8 cellular contexts compared by ENCODE assay signal in genomic region chrX:16870095-16870860, GRCh38. TPM values are rescaled to one million over a fixed set of nuclear protein-coding genes. Genes with fewer than 3 reads are reported as not detected.
DNase-seq lines count a peak whose midpoint lies in the region; ATAC-seq, FAIRE-seq and TF ChIP-seq lines count a peak whose summit lies in the region.

Gene RBBP7 (minus strand): TSS chrX:16870362. CDS start chrX:16870053, 309 bp downstream.

- H3K23ac ChIP-seq in H1 (ENCODE audit: insufficient read length), result no peak within 1 kb of the TSS

- H3K4ac ChIP-seq in H1 (replicated peaks; ENCODE audit: insufficient read length, low read depth, low read length), result no peak within 1 kb of the TSS

- no peak within 1 kb of the TSS for H2BK20ac ChIP-seq in H1 (ENCODE audit: low read length)

- TF ChIP-seq CTCF in H1 (IDR thresholded peaks at IDR 0.05; ENCODE audit: control extremely low read depth in 1 of 3, insufficient read depth in 1 of 3, low read depth in 1 of 3, low read length in 3 of 3), result no peak

- H3K27ac Mint-ChIP-seq in activated CD8-positive, alpha-beta memory T cell treated with anti-CD3 and anti-CD28 coated beads, Interleukin-2, amount 10 ng/mL, durations not matched to agents 7 days and 5 days, result peak within 1 kb of the TSS; percentile 96

- peaks cover 18% of the 10 kb centered on the region for H3K36me3 Mint-ChIP-seq in activated CD8-positive, alpha-beta memory T cell treated with anti-CD3 and anti-CD28 coated beads, Interleukin-2, amount 10 ng/mL, durations not matched to agents 7 days and 5 days

- no peak within 1 kb of the TSS for H2AK5ac ChIP-seq in H1 (ENCODE audit: low read depth, low read length)

- peaks cover 6% of the 10 kb centered on the region for H3K23me2 ChIP-seq in H1 (ENCODE audit: low read depth, low read length)

- H3K36me3 ChIP-seq in H1 (ENCODE audit: control insufficient read depth in 2 of 4, insufficient read depth in 4 of 4, low read length in 3 of 4), result peaks cover 0 to 24% (median 1%) of the 10 kb centered on the region in 4 experiments; a peak in 4 of 8 replicates

- FAIRE-seq in H1 (lab: Jason Lieb, UNC), result no peak

- TF ChIP-seq RAD21 in H1 (IDR thresholded peaks at IDR 0.05 in 1 of 2, conservative IDR thresholded peaks at IDR 0.05 in 1 of 2; ENCODE audit: low read depth in 2 of 2, low read length in 2 of 2), result no peak

- peak within 1 kb of the TSS; percentile 55 for H4K91ac ChIP-seq in H1 (replicated peaks; ENCODE audit: insufficient read length, low read length)

- H3K9me3 Mint-ChIP-seq in activated CD8-positive, alpha-beta memory T cell treated with anti-CD3 and anti-CD28 coated beads, Interleukin-2, amount 10 ng/mL, durations not matched to agents 7 days and 5 days (ENCODE audit: low read depth), result no peaks in the 10 kb centered on the region

- no peak for TF ChIP-seq EP300 in H1 (IDR thresholded peaks at IDR 0.05; ENCODE audit: borderline replicate concordance in 1 of 2, low read depth in 2 of 2, low read length in 2 of 2)

- peak; percentile 69 to 75 for TF ChIP-seq POLR2A in H1 (IDR thresholded peaks at IDR 0.05; ENCODE audit: control extremely low read depth in 1 of 2, low read depth in 2 of 2, low read length in 2 of 2)

- H4K5ac ChIP-seq in H1 (ENCODE audit: insufficient read length, low read depth, low read length), result peak within 1 kb of the TSS; percentile 96

- peaks cover 0 to 8% (median 0%) of the 10 kb centered on the region in 4 experiments; a peak in 3 of 7 replicates for H3K4me1 ChIP-seq in H1 (replicated peaks in 1 of 4; ENCODE audit: control insufficient read depth in 3 of 4, insufficient read depth in 4 of 4, low read length in 3 of 4)

- POLR2A ChIA-PET in H1 (lab: Charles Lee; ENCODE audit: partially characterized antibody), result interaction anchor here (1.1 to 3.6 kb wide), 4 partner anchors 10 to 15 kb away, joined by 6 to 12 read pairs (median 8); no protein-coding TSS in a partner anchor

- H2AFZ ChIP-seq in H1 (ENCODE audit: low read length), result no peak within 1 kb of the TSS

- peak within 1 kb of the TSS; percentile 97 for H3K4me3 Mint-ChIP-seq in activated CD8-positive, alpha-beta memory T cell treated with anti-CD3 and anti-CD28 coated beads, Interleukin-2, amount 10 ng/mL, durations not matched to agents 7 days and 5 days

- no CpG with 5 or more reads among the region's 84 CpGs for WGBS in H1 (ENCODE audit: extremely low coverage in 1 of 2, insufficient coverage in 1 of 2, insufficient read length in 1 of 2, insufficient replicate concordance in 2 of 2, low coverage in 1 of 2, low lambda C conversion rate in 2 of 2, missing lambda C conversion rate in 1 of 2), 2 experiments

- ATAC-seq in GM21360 (IDR thresholded peaks at IDR 0.05; ENCODE audit: unreplicated experiment), result peak; percentile 85
- ATAC-seq in activated CD8-positive, alpha-beta memory T cell treated with anti-CD3 and anti-CD28 coated beads, Interleukin-2, amount 10 ng/mL, durations not matched to agents 7 days and 5 days, result peak; percentile 88

- H2BK5ac ChIP-seq in H1 (ENCODE audit: low read depth, low read length), result peak within 1 kb of the TSS; percentile 66; the same call in 1 of the 2 replicates

- H3K4me1 Mint-ChIP-seq in activated CD8-positive, alpha-beta memory T cell treated with anti-CD3 and anti-CD28 coated beads, Interleukin-2, amount 10 ng/mL, durations not matched to agents 7 days and 5 days, result peaks cover 39% of the 10 kb centered on the region

- H3K9me3 ChIP-seq in H1 (ENCODE audit: insufficient read depth in 2 of 2, low read depth in 1 of 2, low read length in 1 of 2), result no peaks in the 10 kb centered on the region

- peak within 1 kb of the TSS; percentile 61 to 92 (median 80) for H3K4me3 ChIP-seq in H1 (ENCODE audit: extremely low read depth in 1 of 4, insufficient read depth in 2 of 4, low read depth in 3 of 4, low read length in 4 of 4)

- CTCF ChIA-PET in activated CD8-positive, alpha-beta memory T cell treated with anti-CD3 and anti-CD28 coated beads, Interleukin-2, amount 10 ng/mL, durations not matched to agents 7 days and 5 days (lab: Charles Lee), result interaction anchor here (1.7 kb wide), 1 partner anchor 12 kb away, joined by 10 read pairs; no protein-coding TSS in a partner anchor
- CTCF ChIA-PET in H1 (lab: Charles Lee; ENCODE audit: partially characterized antibody), result no interaction called here

- peaks cover 10 to 15% of the 10 kb centered on the region in 2 experiments for H4K20me1 ChIP-seq in H1 (replicated peaks in 1 of 2; ENCODE audit: control insufficient read depth in 1 of 2, insufficient read depth in 2 of 2, low read length in 2 of 2)

- H3K27me3 ChIP-seq in H1 (replicated peaks in 1 of 4; ENCODE audit: control insufficient read depth in 3 of 4, extremely low read depth in 1 of 4, insufficient read depth in 3 of 4, low read length in 3 of 4), result no peaks in the 10 kb centered on the region

- H2BK120ac ChIP-seq in H1 (replicated peaks; ENCODE audit: low read depth, low read length), result no peak within 1 kb of the TSS

- H3K79me2 ChIP-seq in H1 (ENCODE audit: control insufficient read depth in 1 of 2, insufficient read depth in 2 of 2, low read length in 2 of 2), result peaks cover 16 to 41% of the 10 kb centered on the region in 2 experiments

- peak within 1 kb of the TSS; percentile 48 for H3K18ac ChIP-seq in H1 (ENCODE audit: extremely low read depth, low read length)

- H3K27ac ChIP-seq in H1 (ENCODE audit: low read depth, low read length), result peak within 1 kb of the TSS; percentile 96

- peak; percentile 95 for DNase-seq in COLO668 (lab: John Stamatoyannopoulos, UW; ENCODE audit: unreplicated experiment)
- DNase-seq in HUDEP-2 (lab: John Stamatoyannopoulos, UW; ENCODE audit: unreplicated experiment in 76 of 76), result peak in 75 of 76 experiments; percentile 1 to 91 (median 80)
- peak; percentile 97 for DNase-seq in NOMO-1 treated with dmso at 0.1 percent for 144 hours (lab: John Stamatoyannopoulos, UW; ENCODE audit: unreplicated experiment)
- peak; percentile 92 for DNase-seq in activated CD8-positive, alpha-beta memory T cell treated with anti-CD3 and anti-CD28 coated beads, Interleukin-2, amount 10 ng/mL, durations not matched to agents 7 days and 5 days
- peak in 1 of 2 experiments; percentile 90 for DNase-seq in H1 (ENCODE audit: low read depth in 1 of 2, low spot score in 2 of 2)
- peak; percentile 98 for DNase-seq in mesenteric fat pad (ENCODE audit: low spot score)
- DNase-seq in stimulated activated CD8-positive, alpha-beta memory T cell treated with anti-CD3 and anti-CD28 coated beads, Interleukin-15, amount 100 ng/mL, for 24 hours (ENCODE audit: low read depth), result peak; percentile 71

- no peak within 1 kb of the TSS for H2BK15ac ChIP-seq in H1 (ENCODE audit: low read length)

- peak within 1 kb of the TSS; percentile 95 for H4K8ac ChIP-seq in H1 (ENCODE audit: extremely low read depth, insufficient read depth, low read length)

- H3K56ac ChIP-seq in H1 (replicated peaks; ENCODE audit: insufficient read length, low read depth, low read length), result peak within 1 kb of the TSS; percentile 93

- peak within 1 kb of the TSS; percentile 73 to 95 (median 86) for H3K9ac ChIP-seq in H1 (replicated peaks in 1 of 4; ENCODE audit: extremely low read depth in 1 of 4, low read depth in 3 of 4, low read length in 3 of 4)

- peaks cover 7% of the 10 kb centered on the region for H3K27me3 Mint-ChIP-seq in activated CD8-positive, alpha-beta memory T cell treated with anti-CD3 and anti-CD28 coated beads, Interleukin-2, amount 10 ng/mL, durations not matched to agents 7 days and 5 days

- no peak within 1 kb of the TSS for H2BK12ac ChIP-seq in H1 (ENCODE audit: low read depth, low read length)

- no peaks in the 10 kb centered on the region for H3K79me1 ChIP-seq in H1 (ENCODE audit: low read depth, low read length)

- no peak within 1 kb of the TSS for H3K14ac ChIP-seq in H1 (ENCODE audit: insufficient read length)

- peak within 1 kb of the TSS; percentile 81 to 86 for H3K4me2 ChIP-seq in H1 (ENCODE audit: insufficient read depth in 1 of 2, low read depth in 2 of 2, low read length in 2 of 2)

TF ChIP-seq in H1, 55 proteins besides CTCF, POLR2A, EP300 and RAD21:
- TF ChIP-seq HDAC6 (IDR thresholded peaks at IDR 0.05; ENCODE audit: low read depth, low read length) (no peak), ATF3 (IDR thresholded peaks at IDR 0.05; ENCODE audit: insufficient read depth, low read depth, low read length) (no peak), NRF1 (IDR thresholded peaks at IDR 0.05; ENCODE audit: low read depth, low read length) (peak; percentile 62), TBP (IDR thresholded peaks at IDR 0.05; ENCODE audit: low read depth, low read length) (peak; percentile 77), CHD2 (IDR thresholded peaks at IDR 0.05; ENCODE audit: low read length) (peak; percentile 74; the same call in 1 of the 2 replicates), TAF7 (optimal IDR thresholded peaks at IDR 0.05; ENCODE audit: borderline replicate concordance, low read depth, low read length) (peak; percentile 86), TAF1 (IDR thresholded peaks at IDR 0.05; ENCODE audit: low read depth, low read length) (peak; percentile 83), POLR2AphosphoS5 (IDR thresholded peaks at IDR 0.05; ENCODE audit: low read depth, low read length) (peak; percentile 29; the same call in 1 of the 2 replicates), BRCA1 (IDR thresholded peaks at IDR 0.05; ENCODE audit: low read depth, low read length) (peak; percentile 44; the same call in 1 of the 2 replicates), PHF8 (conservative IDR thresholded peaks at IDR 0.05; ENCODE audit: low read depth, low read length) (peak; percentile 89), CREB1 (IDR thresholded peaks at IDR 0.05) (peak; percentile 84)

RNA-seq across cellular contexts. Expression of gene RBBP7, which starts in this region (rescaled TPM):
- 100 to 1,000 TPM; 178 to 193 TPM for total RNA-seq in activated CD8-positive, alpha-beta memory T cell treated with anti-CD3 and anti-CD28 coated beads, Interleukin-2, amount 10 ng/mL, durations not matched to agents 7 days and 5 days
- 124 and 138 TPM in 2 replicates for total RNA-seq in H1 (2021; fragmentation: NEBNext Ultra II Directional; extraction: Animal tissue kit (Norgen Biotek cat#: 25700))
- polyA plus RNA-seq in H1 (2011; rRNA removed), result 77.8 and 107 TPM in 2 replicates
- 124 TPM for polyA plus RNA-seq in H1 (2011; cell fraction: cytosol; rRNA removed)
- polyA plus RNA-seq in H1 (2011; cell fraction: nucleus; rRNA removed), result 70.7 TPM
- 118 to 129 TPM (median 124 TPM) in 4 replicates for polyA plus RNA-seq in H1 (2012, experiment 1 of 2)
- polyA plus RNA-seq in H1 (2012, experiment 2 of 2), result 16.0 TPM
- polyA plus RNA-seq in H1 (2013, experiment 1 of 2), result 122 TPM
- polyA plus RNA-seq in H1 (2013, experiment 2 of 2), result 120 TPM
- 138 and 155 TPM in 2 replicates for polyA minus RNA-seq in H1 (2011; rRNA and poly(A)+ RNA removed)
- 63.1 TPM for polyA minus RNA-seq in H1 (2011; cell fraction: cytosol; rRNA and poly(A)+ RNA removed)
- 61.8 TPM for polyA minus RNA-seq in H1 (2011; cell fraction: nucleus; rRNA and poly(A)+ RNA removed)
- total RNA-seq in mesenteric fat pad, result 59.7 TPM
